Comparison of ENCODE assay signal across 14 cellular contexts in genomic region chr13:79287994-79288795, GRCh38.
"Had no signal": no experiment of that assay in that cellular context is flagged by ENCODE, and none has a peak within 500 bp of the region (broad histone marks: within the 10 kb centered on the region; RNA-seq: fewer than 3 reads in every experiment).

No MANE protein-coding gene starts in this region.

- H3K36me3 Mint-ChIP-seq: activated naive CD8-positive, alpha-beta T cell treated with anti-CD3 and anti-CD28 coated beads for 36 hours had no signal

- ATAC-seq: activated CD4-positive, CD25-positive, alpha-beta regulatory T cell treated with anti-CD3 and anti-CD28 coated beads, Interleukin-2, amount 50 U/mL, for 24 hours; foreskin keratinocyte; pancreas; stimulated activated naive CD8-positive, alpha-beta T cell treated with anti-CD3 and anti-CD28 coated beads, Interleukin-15, amount 100 ng/mL, for 72 hours had no signal

- H3K4me1 ChIP-seq: foreskin keratinocyte, pancreas had no signal

- H3K27ac Mint-ChIP-seq: activated naive CD8-positive, alpha-beta T cell treated with anti-CD3 and anti-CD28 coated beads for 36 hours; stimulated activated naive CD8-positive, alpha-beta T cell treated with anti-CD3 and anti-CD28 coated beads, Interleukin-15, amount 100 ng/mL, for 72 hours; T-helper 2 cell treated with Interferon-gamma antibody and Interleukin-4, amounts not matched to agents 5 μg/mL and 100 μg/mL, for 36 hours had no signal

- H3K27me3 ChIP-seq: dorsolateral prefrontal cortex, pancreas had no signal

- H3K27ac ChIP-seq: dorsolateral prefrontal cortex, foreskin keratinocyte, pancreas, thoracic aorta had no signal

- H3K36me3 ChIP-seq: pancreas, thoracic aorta had no signal

- H3K4me1 Mint-ChIP-seq: activated naive CD8-positive, alpha-beta T cell treated with anti-CD3 and anti-CD28 coated beads for 36 hours; stimulated activated naive CD8-positive, alpha-beta T cell treated with anti-CD3 and anti-CD28 coated beads, Interleukin-15, amount 100 ng/mL, for 72 hours had no signal

- H3K4me3 ChIP-seq: dorsolateral prefrontal cortex, pancreas, thoracic aorta had no signal

- H3K4me3 Mint-ChIP-seq: activated naive CD8-positive, alpha-beta T cell treated with anti-CD3 and anti-CD28 coated beads for 36 hours; stimulated activated naive CD8-positive, alpha-beta T cell treated with anti-CD3 and anti-CD28 coated beads, Interleukin-15, amount 100 ng/mL, for 72 hours; T-helper 2 cell treated with Interferon-gamma antibody and Interleukin-4, amounts not matched to agents 5 μg/mL and 100 μg/mL, for 36 hours had no signal

- H3K9me3 ChIP-seq: pancreas, thoracic aorta had no signal

- H3K9me3 Mint-ChIP-seq: activated naive CD8-positive, alpha-beta T cell treated with anti-CD3 and anti-CD28 coated beads for 36 hours; stimulated activated naive CD8-positive, alpha-beta T cell treated with anti-CD3 and anti-CD28 coated beads, Interleukin-15, amount 100 ng/mL, for 72 hours; T-helper 2 cell treated with Interferon-gamma antibody and Interleukin-4, amounts not matched to agents 5 μg/mL and 100 μg/mL, for 36 hours had no signal

- DNase-seq: activated gamma-delta T cell treated with Interleukin-2 at 50 U/mL for 16 hours; activated naive CD8-positive, alpha-beta T cell treated with anti-CD3 and anti-CD28 coated beads for 36 hours; activated T-cell treated with anti-CD3 and anti-CD28 coated beads, Interleukin-2, amount 50 U/mL, for 48 hours; anterior cingulate cortex; dorsolateral prefrontal cortex; foreskin keratinocyte; head of caudate nucleus; kidney glomerular epithelial cell; pancreas; stimulated activated CD4-positive, alpha-beta T cell treated with anti-CD3 and anti-CD28 coated beads, Interleukin-4, amount 100 ng/mL, for 1 hour; stimulated activated naive CD8-positive, alpha-beta T cell treated with anti-CD3 and anti-CD28 coated beads, Interleukin-15, amount 100 ng/mL, for 72 hours had no signal
